Comparison of ENCODE assay signal across 14 cellular contexts in the genomic region with DNA sequence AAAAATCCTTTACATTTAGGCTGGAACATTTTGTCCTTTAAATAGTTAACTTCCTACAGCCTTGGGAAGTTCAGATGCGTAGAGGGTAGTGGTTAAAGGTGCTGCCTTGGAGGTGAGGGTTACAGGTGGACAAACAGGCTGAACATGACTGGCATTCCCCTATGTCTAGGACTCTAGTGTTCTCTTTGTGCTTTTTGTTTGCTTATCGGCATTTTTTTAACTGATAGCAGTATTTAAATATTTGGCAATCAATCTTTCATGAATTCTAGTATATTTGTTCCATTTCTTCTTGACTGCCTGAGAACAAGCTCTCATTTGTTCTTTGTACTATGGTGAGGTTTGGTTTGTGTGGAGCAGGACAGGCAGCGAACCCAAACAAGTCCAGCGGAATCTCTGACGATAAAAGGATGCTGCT.
"Had no signal": no experiment of that assay in that cellular context is flagged by ENCODE, and none has a peak within 500 bp of the region (broad histone marks: within the 10 kb centered on the region; RNA-seq: fewer than 3 reads in every experiment).

No MANE protein-coding gene starts in this region.

- DNase-seq: activated CD4-positive, alpha-beta T cell treated with anti-CD3 and anti-CD28 coated beads, Interleukin-2, amount 50 U/mL, for 4 hours; activated effector memory CD4-positive, alpha-beta T cell treated with anti-CD3 and anti-CD28 coated beads, Interleukin-2, amount 50 U/mL, for 16 hours; activated T-cell treated with anti-CD3 and anti-CD28 coated beads, Interleukin-2, amount 50 U/mL, for 1 hour; foreskin melanocyte; lower lobe of right lung; naive thymus-derived CD4-positive, alpha-beta T cell; occipital lobe; sigmoid colon; stimulated activated CD4-positive, alpha-beta T cell treated with anti-CD3 and anti-CD28 coated beads, Interleukin-2, amount 100 ng/mL, for 24 hours; stimulated activated naive B cell treated with anti-CD40 and anti-IgM and Interleukin-4, amounts not matched to agents 10 μg/mL and 1 μg/mL and 100 μg/mL, for 72 hours; T-helper 2 cell; upper lobe of left lung had no signal

- ATAC-seq: activated CD4-positive, CD25-positive, alpha-beta regulatory T cell treated with anti-CD3 and anti-CD28 coated beads, Interleukin-2, amount 50 U/mL, for 24 hours; naive thymus-derived CD4-positive, alpha-beta T cell; stimulated activated naive B cell treated with anti-CD40 and anti-IgM and Interleukin-4, amounts not matched to agents 10 μg/mL and 1 μg/mL and 100 μg/mL, for 72 hours had no signal

- H3K4me1 Mint-ChIP-seq: naive thymus-derived CD4-positive, alpha-beta T cell; stimulated activated naive B cell treated with anti-CD40 and anti-IgM and Interleukin-4, amounts not matched to agents 10 μg/mL and 1 μg/mL and 100 μg/mL, for 72 hours had no signal

- H3K4me3 Mint-ChIP-seq: activated naive CD8-positive, alpha-beta T cell; naive thymus-derived CD4-positive, alpha-beta T cell; stimulated activated naive B cell treated with anti-CD40 and anti-IgM and Interleukin-4, amounts not matched to agents 10 μg/mL and 1 μg/mL and 100 μg/mL, for 72 hours had no signal

- H3K27ac ChIP-seq: lower lobe of right lung, sigmoid colon, upper lobe of left lung had no signal

- H3K27ac Mint-ChIP-seq: activated naive CD8-positive, alpha-beta T cell; naive thymus-derived CD4-positive, alpha-beta T cell; stimulated activated naive B cell treated with anti-CD40 and anti-IgM and Interleukin-4, amounts not matched to agents 10 μg/mL and 1 μg/mL and 100 μg/mL, for 72 hours had no signal

- H3K27me3 Mint-ChIP-seq: activated naive CD8-positive, alpha-beta T cell; stimulated activated naive B cell treated with anti-CD40 and anti-IgM and Interleukin-4, amounts not matched to agents 10 μg/mL and 1 μg/mL and 100 μg/mL, for 72 hours had no signal

- H3K36me3 Mint-ChIP-seq: activated naive CD8-positive, alpha-beta T cell; naive thymus-derived CD4-positive, alpha-beta T cell; stimulated activated naive B cell treated with anti-CD40 and anti-IgM and Interleukin-4, amounts not matched to agents 10 μg/mL and 1 μg/mL and 100 μg/mL, for 72 hours had no signal
